In the genomic region with DNA sequence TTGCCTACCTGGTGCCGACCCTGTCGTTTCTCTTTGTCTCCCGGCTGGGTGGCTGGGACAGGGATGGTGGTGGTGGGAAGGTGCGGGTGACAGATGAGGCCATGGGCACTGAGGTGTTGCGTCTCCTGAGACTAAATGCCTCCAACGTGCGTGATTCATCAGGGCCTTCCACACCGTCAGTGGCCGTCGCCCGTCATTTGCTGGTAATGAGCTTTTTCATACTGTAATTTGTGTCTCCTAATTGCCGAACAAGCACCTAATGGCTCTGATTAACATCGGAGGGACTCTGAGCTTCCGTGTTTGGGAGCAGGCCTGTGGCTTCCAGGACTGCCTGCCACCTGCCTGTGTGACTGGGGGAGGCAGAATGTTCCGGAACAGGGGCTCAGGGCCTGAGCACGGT, we compare ENCODE assay signal across 30 cellular contexts. TPM values are rescaled to one million over a fixed set of nuclear protein-coding genes. Genes with fewer than 3 reads are reported as not detected.
A peak's percentile ranks its signal among the peaks of the same experiment; 100 is the strongest.
DNase-seq lines count a peak whose midpoint lies in the region; ATAC-seq and TF ChIP-seq lines count a peak whose summit lies in the region.
"Had no signal": no experiment of that assay in that cellular context is flagged by ENCODE, and none has a peak within 500 bp of the region (broad histone marks: within the 10 kb centered on the region; RNA-seq: fewer than 3 reads in every experiment).

No MANE protein-coding gene starts in this region.

- H3K4ac ChIP-seq in trophoblast cell (ENCODE audit: low read depth, low read length), result no peak overlapping the region

- no peak for TF ChIP-seq CTCF in heart left ventricle (IDR thresholded peaks at IDR 0.05)
- no peak for TF ChIP-seq CTCF in brain (conservative IDR thresholded peaks at IDR 0.05)

- WGBS in heart left ventricle, 4 donors, result 80 to 90% (median 85%) methylated on average over 14 to 16 of the region's 16 CpGs
- WGBS in trophoblast cell (ENCODE audit: extremely low coverage, insufficient coverage, insufficient read length), result no CpG with 5 or more reads among the region's 16 CpGs
- 84% methylated on average over 16 of the region's 16 CpGs for WGBS in urinary bladder

- no peak overlapping the region for H2BK120ac ChIP-seq in trophoblast cell (ENCODE audit: insufficient read depth, low read length, poor library complexity)

- H3K79me1 ChIP-seq in trophoblast cell (ENCODE audit: low read length), result peaks cover 13% of the 10 kb centered on the region

- no peak overlapping the region for H4K8ac ChIP-seq in trophoblast cell (ENCODE audit: low read depth, low read length)

- ATAC-seq in heart left ventricle (no peak), left cardiac atrium (no peak), GM21367 (IDR thresholded peaks at IDR 0.05; ENCODE audit: unreplicated experiment) (no peak)
- ATAC-seq: A549; activated T-cell treated with anti-CD3 and anti-CD28 coated beads, Interleukin-2, amount 50 U/mL, for 4 hours; esophagus mucosa; gastroesophageal sphincter; GM12878; Right ventricle myocardium inferior; sciatic nerve had no signal

- no peaks in the 10 kb centered on the region for H3K27me3 Mint-ChIP-seq in brain
- H3K27me3 Mint-ChIP-seq: B cell; central memory CD8-positive, alpha-beta T cell had no signal

- no peak overlapping the region for H3K9ac ChIP-seq in trophoblast cell (ENCODE audit: low read length)

- no peak overlapping the region for H2BK12ac ChIP-seq in trophoblast cell (ENCODE audit: low read length)

- H2AFZ ChIP-seq in trophoblast cell (ENCODE audit: insufficient read depth, low read length, poor library complexity), result no peak overlapping the region

- no peak overlapping the region for H3K4me2 ChIP-seq in trophoblast cell (ENCODE audit: low read length)
- H3K4me2 ChIP-seq: A549 had no signal

- H3K23ac ChIP-seq in trophoblast cell (ENCODE audit: low read length), result no peak overlapping the region

- H3K4me1 ChIP-seq in heart left ventricle (peaks cover 17 to 98% (median 78%) of the 10 kb centered on the region in 12 donors), trophoblast cell (ENCODE audit: control insufficient read depth in 1 of 2, insufficient read depth in 2 of 2, low read length in 2 of 2) (peaks cover 29 to 33% of the 10 kb centered on the region in 2 experiments), urinary bladder (ENCODE audit: insufficient read depth) (peaks cover 4% of the 10 kb centered on the region)

- peak overlapping the region in 3 of 5 experiments; percentile 55 to 88 (median 73) for H3K27ac Mint-ChIP-seq in brain
- H3K27ac Mint-ChIP-seq: activated naive CD4-positive, alpha-beta T cell treated with anti-CD3 and anti-CD28 coated beads, Interleukin-2, amount 10 ng/mL, durations not matched to agents 7 days and 5 days; B cell; HFFc6 had no signal

- H3K4me3 Mint-ChIP-seq in brain, result no peak overlapping the region
- H3K4me3 Mint-ChIP-seq: activated naive CD4-positive, alpha-beta T cell treated with anti-CD3 and anti-CD28 coated beads, Interleukin-2, amount 10 ng/mL, durations not matched to agents 7 days and 5 days; activated T-cell treated with anti-CD3 and anti-CD28 coated beads, Interleukin-2, amount 50 U/mL, for 4 hours; B cell; central memory CD8-positive, alpha-beta T cell; HFFc6 had no signal

- H3K4me3 ChIP-seq in heart left ventricle (no peak overlapping the region), trophoblast cell (ENCODE audit: low read depth, low read length) (no peak overlapping the region), urinary bladder (ENCODE audit: low read depth, low read length) (no peak overlapping the region)
- H3K4me3 ChIP-seq: A549, gastroesophageal sphincter, GM12878 had no signal

- no peaks in the 10 kb centered on the region for H3K27me3 ChIP-seq in heart left ventricle
- no peaks in the 10 kb centered on the region for H3K27me3 ChIP-seq in trophoblast cell (ENCODE audit: insufficient read depth, low read length)
- H3K27me3 ChIP-seq: gastroesophageal sphincter had no signal

- H3K36me3 Mint-ChIP-seq in brain, result no peaks in the 10 kb centered on the region
- H3K36me3 Mint-ChIP-seq: activated naive CD4-positive, alpha-beta T cell treated with anti-CD3 and anti-CD28 coated beads, Interleukin-2, amount 10 ng/mL, durations not matched to agents 7 days and 5 days had no signal

- H2AK5ac ChIP-seq in trophoblast cell (ENCODE audit: low read length), result no peak overlapping the region

- no peaks in the 10 kb centered on the region for H3K36me3 ChIP-seq in heart left ventricle
- H3K36me3 ChIP-seq in trophoblast cell (ENCODE audit: control insufficient read depth in 1 of 2, insufficient read depth in 2 of 2, low read length in 2 of 2), result no peaks in the 10 kb centered on the region
- H3K36me3 ChIP-seq in urinary bladder (ENCODE audit: insufficient read depth), result no peaks in the 10 kb centered on the region
- H3K36me3 ChIP-seq: gastroesophageal sphincter had no signal

- H3K27ac ChIP-seq in heart left ventricle, result peak overlapping the region in 7 of 12 donors; percentile 14 to 73 (median 49)
- no peak overlapping the region for H3K27ac ChIP-seq in trophoblast cell (ENCODE audit: low read depth, low read length)
- H3K27ac ChIP-seq in urinary bladder (ENCODE audit: low read depth), result peak overlapping the region; percentile 13
- H3K27ac ChIP-seq: A549 had no signal

- H3K79me2 ChIP-seq in trophoblast cell (ENCODE audit: control insufficient read depth, insufficient read depth, low read length, poor library complexity), result peaks cover 8% of the 10 kb centered on the region

- H4K12ac ChIP-seq in trophoblast cell (ENCODE audit: low read depth, low read length), result no peak overlapping the region

- H3K4me1 Mint-ChIP-seq in brain, result peaks cover 48% of the 10 kb centered on the region
- H3K4me1 Mint-ChIP-seq: activated naive CD4-positive, alpha-beta T cell treated with anti-CD3 and anti-CD28 coated beads, Interleukin-2, amount 10 ng/mL, durations not matched to agents 7 days and 5 days; central memory CD8-positive, alpha-beta T cell had no signal

- H3K9me3 ChIP-seq in heart left ventricle, result no peaks in the 10 kb centered on the region
- H3K9me3 ChIP-seq in trophoblast cell (ENCODE audit: insufficient read depth, low read depth, low read length), result no peaks in the 10 kb centered on the region
- H3K9me3 ChIP-seq: A549, Caco-2, gastroesophageal sphincter had no signal

- intact Hi-C loops in heart left ventricle (cut with DNase I) (no loop called here), left cardiac atrium (cut with DNase I) (no loop called here)

- no peak overlapping the region for H3K18ac ChIP-seq in trophoblast cell (ENCODE audit: low read length)

- no peak overlapping the region for H3K14ac ChIP-seq in trophoblast cell (ENCODE audit: low read length)

- no peak overlapping the region for H4K91ac ChIP-seq in trophoblast cell (ENCODE audit: low read depth, low read length)

- H3K9me3 Mint-ChIP-seq in brain, result no peaks in the 10 kb centered on the region
- H3K9me3 Mint-ChIP-seq: activated naive CD4-positive, alpha-beta T cell treated with anti-CD3 and anti-CD28 coated beads, Interleukin-2, amount 10 ng/mL, durations not matched to agents 7 days and 5 days; activated T-cell treated with anti-CD3 and anti-CD28 coated beads, Interleukin-2, amount 50 U/mL, for 4 hours; central memory CD8-positive, alpha-beta T cell; HFFc6 had no signal

- DNase-seq in heart left ventricle (no peak), left cardiac atrium (no peak), trophoblast cell (peak; percentile 65 to 77), hypothalamus (lab: John Stamatoyannopoulos, UW) (no peak), mucosa of gallbladder (ENCODE audit: low spot score) (no peak)
- DNase-seq: activated CD4-positive, alpha-beta T cell treated with anti-CD3 and anti-CD28 coated beads for 1 hour; activated CD8-positive, alpha-beta memory T cell treated with anti-CD3 and anti-CD28 coated beads for 24 hours; activated naive CD4-positive, alpha-beta T cell treated with anti-CD3 and anti-CD28 coated beads, Interleukin-2, amount 10 ng/mL, durations not matched to agents 7 days and 5 days; activated T-cell treated with anti-CD3 and anti-CD28 coated beads, Interleukin-2, amount 50 U/mL, for 4 hours; Caco-2; DND-41; effector memory CD4-positive, alpha-beta T cell; KG1; kidney; NCI-H1694 treated with DMSO at 0.1 percent for 48 hours; NCI-H774; stimulated activated CD8-positive, alpha-beta memory T cell treated with anti-CD3 and anti-CD28 coated beads, Interleukin-4, amount 100 ng/mL, for 48 hours; SW 1271 had no signal

- no peak for TF ChIP-seq POLR2A in heart left ventricle (IDR thresholded peaks at IDR 0.05)

- H2BK5ac ChIP-seq in trophoblast cell (ENCODE audit: low read depth, low read length, poor library complexity), result no peak overlapping the region

RNA-seq across cellular contexts. Expression of a gene that starts 35.2 kb away (rescaled TPM):
- total RNA-seq in heart left ventricle (10 to 100 TPM; 45.5 to 87.9 (median 52.9) TPM), left cardiac atrium (10 to 100 TPM; 41.6 to 67.7 TPM), urinary bladder (19.7 TPM), mucosa of gallbladder (106 TPM)
- polyA plus RNA-seq in heart left ventricle (10 to 100 TPM; 54.9 to 55.8 TPM), brain (ENCODE audit: insufficient read depth, low read depth, low replicate concordance) (29.9 TPM), urinary bladder (70.6 TPM)
- 31.7 and 33.2 TPM in 2 replicates for polyA plus RNA-seq in trophoblast cell (2013)

Comparison
In these comparisons a context has a peak if more than half of its experiments do, and no peak if none do; other contexts are left out.
1. DNase-seq: peak in trophoblast cell (2 of 2); none in heart left ventricle (0 of 5), left cardiac atrium (single experiment), hypothalamus (0 of 51) and mucosa of gallbladder (single experiment).